ENCODE assay signal across 8 cellular contexts in the genomic region with DNA sequence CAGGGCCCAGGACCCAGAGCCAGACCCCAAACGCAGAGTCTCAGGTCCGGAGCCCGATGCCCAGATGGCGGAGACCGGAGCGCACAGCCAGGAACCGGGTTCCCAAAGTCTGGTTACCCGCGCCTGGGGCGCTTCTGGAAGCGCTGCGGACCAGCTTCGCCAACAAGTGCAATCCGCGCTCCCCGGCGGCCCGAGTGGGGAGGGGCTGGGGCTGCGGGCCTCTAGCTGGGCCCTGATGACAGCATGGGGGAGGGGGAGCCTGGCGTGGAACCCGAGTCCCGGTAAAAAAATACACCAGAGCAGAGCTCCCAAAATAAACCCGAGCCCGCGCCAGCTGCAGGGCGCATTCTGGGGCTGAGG. TPM values are rescaled to one million over a fixed set of nuclear protein-coding genes. Genes with fewer than 3 reads are reported as not detected.
DNase-seq lines count a peak whose midpoint lies in the region; ATAC-seq and TF ChIP-seq lines count a peak whose summit lies in the region.

No MANE protein-coding gene starts in this region.

- no peaks in the 10 kb centered on the region for H3K36me3 ChIP-seq in BJ (ENCODE audit: control insufficient read depth, insufficient read depth, low read length)
- H3K36me3 ChIP-seq in NT2/D1 (ENCODE audit: insufficient read depth, insufficient read length, low read length): no peaks in the 10 kb centered on the region
- no peaks in the 10 kb centered on the region for H3K36me3 ChIP-seq in neural progenitor cell

- H3K4me3 ChIP-seq in BJ (ENCODE audit: low read depth, low read length) (peak overlapping the region; percentile 29; the same call in 1 of the 2 replicates), NT2/D1 (ENCODE audit: insufficient read length, low read depth) (peak overlapping the region; percentile 43), neural progenitor cell (peak overlapping the region; percentile 55)

- H3K27ac Mint-ChIP-seq in neural progenitor cell: no peak overlapping the region

- no peaks in the 10 kb centered on the region for H3K9me3 Mint-ChIP-seq in neural progenitor cell

- peak overlapping the region; percentile 73 for H3K4me3 Mint-ChIP-seq in neural progenitor cell

- peaks cover 7% of the 10 kb centered on the region for H3K4me1 Mint-ChIP-seq in neural progenitor cell

- ATAC-seq in esophagus mucosa (peak; percentile 7), GM21529 (IDR thresholded peaks at IDR 0.05; ENCODE audit: unreplicated experiment) (no peak)

- TF ChIP-seq CTCF in BJ (IDR thresholded peaks at IDR 0.05; ENCODE audit: insufficient read depth, low read depth, low read length) (no peak), neural progenitor cell (IDR thresholded peaks at IDR 0.05) (no peak)

- no peak overlapping the region for H3K27ac ChIP-seq in neural progenitor cell

- H3K27me3 ChIP-seq in BJ (ENCODE audit: control insufficient read depth, insufficient read depth, low read length): peaks cover 47% of the 10 kb centered on the region
- peaks cover 98% of the 10 kb centered on the region for H3K27me3 ChIP-seq in NT2/D1 (ENCODE audit: insufficient read depth, insufficient read length)
- peaks cover 100% of the 10 kb centered on the region for H3K27me3 ChIP-seq in neural progenitor cell

- H3K27me3 Mint-ChIP-seq in neural progenitor cell (ENCODE audit: insufficient read depth, low read depth): peaks cover 35% of the 10 kb centered on the region

- H3F3A ChIP-seq in neural progenitor cell (ENCODE audit: low read depth): no peaks in the 10 kb centered on the region

- no peaks in the 10 kb centered on the region for H3K79me2 ChIP-seq in neural progenitor cell (ENCODE audit: low read depth)

- H4K20me1 ChIP-seq in neural progenitor cell (ENCODE audit: low read depth): peaks cover 8% of the 10 kb centered on the region

- H3K36me3 Mint-ChIP-seq in neural progenitor cell: no peaks in the 10 kb centered on the region

- POLR2A ChIA-PET in BJ (lab: Charles Lee): no interaction called here

- H3K9ac ChIP-seq in NT2/D1 (ENCODE audit: insufficient read length, low read depth) (peak overlapping the region; percentile 29), neural progenitor cell (no peak overlapping the region)

- peaks cover 8% of the 10 kb centered on the region for H3K4me1 ChIP-seq in NT2/D1 (ENCODE audit: insufficient read depth, insufficient read length)
- H3K4me1 ChIP-seq in neural progenitor cell: peaks cover 7% of the 10 kb centered on the region

- CTCF ChIA-PET in BJ (lab: Yijun Ruan, JAX): interaction anchor here (0.6 to 10.0 kb wide), 10 partner anchors 8 to 65 kb away, joined by 3 to 137 read pairs (median 7); no protein-coding TSS in a partner anchor

- 0 out of 2 replicates have a peak, but pooled peaks cover 6% of the 10 kb centered on the region for H3K9me3 ChIP-seq in NT2/D1 (ENCODE audit: insufficient read depth, low read length)
- no peaks in the 10 kb centered on the region for H3K9me3 ChIP-seq in neural progenitor cell (ENCODE audit: low read depth)

- H2AFZ ChIP-seq in neural progenitor cell (replicated peaks): peak overlapping the region; percentile 61

- H3K4me2 ChIP-seq in neural progenitor cell: peak overlapping the region; percentile 89

- DNase-seq in BJ (ENCODE audit: low read depth) (no peak), NT2/D1 (ENCODE audit: low read depth, low spot score) (no peak), neural progenitor cell (ENCODE audit: low spot score) (peak; percentile 69), SK-N-DZ (ENCODE audit: low spot score) (no peak), HT-29 (ENCODE audit: low spot score) (no peak), Ammon's horn (ENCODE audit: low spot score) (no peak)

RNA-seq across cellular contexts. Expression of gene NT5C1A, which starts 0.5 kb away (rescaled TPM):
- not detected in 2 replicates for polyA plus RNA-seq in BJ (2011; rRNA removed)
- not detected in 2 replicates for polyA minus RNA-seq in BJ (2011; rRNA and poly(A)+ RNA removed)
- not detected for total RNA-seq in esophagus mucosa
- not detected in 2 replicates for total RNA-seq in neural progenitor cell (ENCODE audit: low replicate concordance)
- 0.22 and 0.23 TPM in 2 replicates for polyA plus RNA-seq in SK-N-DZ (2014; cell fraction: cytosol; rRNA removed)
- not detected in 2 replicates for polyA plus RNA-seq in SK-N-DZ (2014; cell fraction: nucleus; rRNA removed)
- not detected in 2 replicates for total RNA-seq in HT-29 (2014; rRNA removed; shearing (Covaris generic))

RNA-seq across cellular contexts. Expression of gene HPCAL4, which starts 19.8 kb away (rescaled TPM):
- polyA plus RNA-seq in BJ (2011; rRNA removed): not detected in 2 replicates
- not detected in 2 replicates for polyA minus RNA-seq in BJ (2011; rRNA and poly(A)+ RNA removed)
- total RNA-seq in esophagus mucosa (not detected), neural progenitor cell (ENCODE audit: low replicate concordance) (0.13 and 0.19 TPM in 2 replicates)
- 0.14 and 0.59 TPM in 2 replicates for polyA plus RNA-seq in SK-N-DZ (2014; cell fraction: cytosol; rRNA removed)
- 0.05 and 0.17 TPM in 2 replicates for polyA plus RNA-seq in SK-N-DZ (2014; cell fraction: nucleus; rRNA removed)
- not detected in 2 replicates for total RNA-seq in HT-29 (2014; rRNA removed; shearing (Covaris generic))

RNA-seq across cellular contexts. Expression of gene HEYL, which starts 32.0 kb away (rescaled TPM):
- polyA plus RNA-seq in BJ (2011; rRNA removed): 0.16 and 0.50 TPM in 2 replicates
- 0.19 and 0.26 TPM in 2 replicates for polyA minus RNA-seq in BJ (2011; rRNA and poly(A)+ RNA removed)
- total RNA-seq in esophagus mucosa (0.44 TPM), neural progenitor cell (ENCODE audit: low replicate concordance) (2.3 and 4.0 TPM in 2 replicates)
- 0.80 and 0.92 TPM in 2 replicates for polyA plus RNA-seq in SK-N-DZ (2014; cell fraction: cytosol; rRNA removed)
- polyA plus RNA-seq in SK-N-DZ (2014; cell fraction: nucleus; rRNA removed): 0.82 and 0.85 TPM in 2 replicates
- 0.05 and 0.16 TPM in 2 replicates for total RNA-seq in HT-29 (2014; rRNA removed; shearing (Covaris generic))
